1 cellular context compared by ENCODE assay signal in the genomic region with DNA sequence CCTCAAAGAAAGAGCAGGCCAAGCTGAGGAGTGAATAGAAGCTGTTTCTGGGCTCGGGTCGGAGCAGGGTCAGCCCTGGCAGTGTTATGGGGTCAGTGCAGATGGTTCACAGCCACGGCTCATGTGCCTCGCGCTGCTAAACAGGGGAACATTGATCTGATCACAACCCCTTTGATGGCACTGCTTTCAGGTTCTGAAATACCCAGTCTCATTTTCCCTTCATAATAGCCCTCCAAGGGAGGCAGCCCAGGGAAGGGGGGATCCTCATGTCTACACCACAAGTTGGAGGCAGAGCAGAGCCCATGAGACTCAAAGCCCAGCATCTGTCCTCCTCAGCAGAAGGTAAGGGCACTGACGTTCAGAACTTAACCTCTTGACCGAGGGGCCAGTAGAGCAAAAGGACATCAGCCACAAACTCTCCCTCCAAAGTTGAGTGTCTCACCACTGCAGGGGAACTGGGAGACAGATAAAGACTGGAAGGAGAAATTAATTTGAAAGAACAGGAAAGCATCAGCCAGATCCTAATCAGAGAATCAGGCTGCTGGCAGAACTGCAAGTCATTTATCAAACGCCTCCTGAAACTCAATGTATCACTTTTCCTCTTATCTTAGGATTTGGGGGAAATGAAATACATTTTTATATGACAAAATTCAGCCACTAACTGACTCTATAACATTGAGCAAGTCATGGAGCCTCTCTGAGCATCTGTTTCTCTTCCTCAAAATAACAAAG.
TF ChIP-seq lines count a peak whose summit lies in the region.

No MANE protein-coding gene starts in this region.

TF ChIP-seq in GM23338, 12 proteins besides CTCF, POLR2A, EP300 and RAD21 (continued from another document):
- TF ChIP-seq, protein P1, sequence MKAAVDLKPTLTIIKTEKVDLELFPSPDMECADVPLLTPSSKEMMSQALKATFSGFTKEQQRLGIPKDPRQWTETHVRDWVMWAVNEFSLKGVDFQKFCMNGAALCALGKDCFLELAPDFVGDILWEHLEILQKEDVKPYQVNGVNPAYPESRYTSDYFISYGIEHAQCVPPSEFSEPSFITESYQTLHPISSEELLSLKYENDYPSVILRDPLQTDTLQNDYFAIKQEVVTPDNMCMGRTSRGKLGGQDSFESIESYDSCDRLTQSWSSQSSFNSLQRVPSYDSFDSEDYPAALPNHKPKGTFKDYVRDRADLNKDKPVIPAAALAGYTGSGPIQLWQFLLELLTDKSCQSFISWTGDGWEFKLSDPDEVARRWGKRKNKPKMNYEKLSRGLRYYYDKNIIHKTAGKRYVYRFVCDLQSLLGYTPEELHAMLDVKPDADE (IDR thresholded peaks at IDR 0.05) = no peak
- TF ChIP-seq, protein P2, sequence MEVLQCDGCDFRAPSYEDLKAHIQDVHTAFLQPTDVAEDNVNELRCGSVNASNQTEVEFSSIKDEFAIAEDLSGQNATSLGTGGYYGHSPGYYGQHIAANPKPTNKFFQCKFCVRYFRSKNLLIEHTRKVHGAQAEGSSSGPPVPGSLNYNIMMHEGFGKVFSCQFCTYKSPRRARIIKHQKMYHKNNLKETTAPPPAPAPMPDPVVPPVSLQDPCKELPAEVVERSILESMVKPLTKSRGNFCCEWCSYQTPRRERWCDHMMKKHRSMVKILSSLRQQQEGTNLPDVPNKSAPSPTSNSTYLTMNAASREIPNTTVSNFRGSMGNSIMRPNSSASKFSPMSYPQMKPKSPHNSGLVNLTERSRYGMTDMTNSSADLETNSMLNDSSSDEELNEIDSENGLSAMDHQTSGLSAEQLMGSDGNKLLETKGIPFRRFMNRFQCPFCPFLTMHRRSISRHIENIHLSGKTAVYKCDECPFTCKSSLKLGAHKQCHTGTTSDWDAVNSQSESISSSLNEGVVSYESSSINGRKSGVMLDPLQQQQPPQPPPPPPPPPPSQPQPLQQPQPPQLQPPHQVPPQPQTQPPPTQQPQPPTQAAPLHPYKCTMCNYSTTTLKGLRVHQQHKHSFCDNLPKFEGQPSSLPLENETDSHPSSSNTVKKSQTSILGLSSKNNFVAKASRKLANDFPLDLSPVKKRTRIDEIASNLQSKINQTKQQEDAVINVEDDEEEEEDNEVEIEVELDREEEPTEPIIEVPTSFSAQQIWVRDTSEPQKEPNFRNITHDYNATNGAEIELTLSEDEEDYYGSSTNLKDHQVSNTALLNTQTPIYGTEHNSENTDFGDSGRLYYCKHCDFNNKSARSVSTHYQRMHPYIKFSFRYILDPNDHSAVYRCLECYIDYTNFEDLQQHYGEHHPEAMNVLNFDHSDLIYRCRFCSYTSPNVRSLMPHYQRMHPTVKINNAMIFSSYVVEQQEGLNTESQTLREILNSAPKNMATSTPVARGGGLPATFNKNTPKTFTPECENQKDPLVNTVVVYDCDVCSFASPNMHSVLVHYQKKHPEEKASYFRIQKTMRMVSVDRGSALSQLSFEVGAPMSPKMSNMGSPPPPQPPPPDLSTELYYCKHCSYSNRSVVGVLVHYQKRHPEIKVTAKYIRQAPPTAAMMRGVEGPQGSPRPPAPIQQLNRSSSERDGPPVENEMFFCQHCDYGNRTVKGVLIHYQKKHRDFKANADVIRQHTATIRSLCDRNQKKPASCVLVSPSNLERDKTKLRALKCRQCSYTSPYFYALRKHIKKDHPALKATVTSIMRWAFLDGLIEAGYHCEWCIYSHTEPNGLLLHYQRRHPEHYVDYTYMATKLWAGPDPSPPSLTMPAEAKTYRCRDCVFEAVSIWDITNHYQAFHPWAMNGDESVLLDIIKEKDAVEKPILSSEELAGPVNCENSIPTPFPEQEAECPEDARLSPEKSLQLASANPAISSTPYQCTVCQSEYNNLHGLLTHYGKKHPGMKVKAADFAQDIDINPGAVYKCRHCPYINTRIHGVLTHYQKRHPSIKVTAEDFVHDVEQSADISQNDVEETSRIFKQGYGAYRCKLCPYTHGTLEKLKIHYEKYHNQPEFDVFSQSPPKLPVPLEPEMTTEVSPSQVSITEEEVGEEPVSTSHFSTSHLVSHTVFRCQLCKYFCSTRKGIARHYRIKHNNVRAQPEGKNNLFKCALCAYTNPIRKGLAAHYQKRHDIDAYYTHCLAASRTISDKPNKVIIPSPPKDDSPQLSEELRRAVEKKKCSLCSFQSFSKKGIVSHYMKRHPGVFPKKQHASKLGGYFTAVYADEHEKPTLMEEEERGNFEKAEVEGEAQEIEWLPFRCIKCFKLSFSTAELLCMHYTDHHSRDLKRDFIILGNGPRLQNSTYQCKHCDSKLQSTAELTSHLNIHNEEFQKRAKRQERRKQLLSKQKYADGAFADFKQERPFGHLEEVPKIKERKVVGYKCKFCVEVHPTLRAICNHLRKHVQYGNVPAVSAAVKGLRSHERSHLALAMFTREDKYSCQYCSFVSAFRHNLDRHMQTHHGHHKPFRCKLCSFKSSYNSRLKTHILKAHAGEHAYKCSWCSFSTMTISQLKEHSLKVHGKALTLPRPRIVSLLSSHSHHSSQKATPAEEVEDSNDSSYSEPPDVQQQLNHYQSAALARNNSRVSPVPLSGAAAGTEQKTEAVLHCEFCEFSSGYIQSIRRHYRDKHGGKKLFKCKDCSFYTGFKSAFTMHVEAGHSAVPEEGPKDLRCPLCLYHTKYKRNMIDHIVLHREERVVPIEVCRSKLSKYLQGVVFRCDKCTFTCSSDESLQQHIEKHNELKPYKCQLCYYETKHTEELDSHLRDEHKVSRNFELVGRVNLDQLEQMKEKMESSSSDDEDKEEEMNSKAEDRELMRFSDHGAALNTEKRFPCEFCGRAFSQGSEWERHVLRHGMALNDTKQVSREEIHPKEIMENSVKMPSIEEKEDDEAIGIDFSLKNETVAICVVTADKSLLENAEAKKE (CRISPR knock-in tag; IDR thresholded peaks at IDR 0.05) = no peak
- TF ChIP-seq EZH2phosphoT487 (IDR thresholded peaks at IDR 0.05; ENCODE audit: unreplicated experiment) = no peak
- TF ChIP-seq CREB1 (CRISPR knock-in tag; IDR thresholded peaks at IDR 0.05; ENCODE audit: low read depth) = no peak
- no peak for TF ChIP-seq STAT1 (IDR thresholded peaks at IDR 0.05; ENCODE audit: unreplicated experiment)
- TF ChIP-seq NANOG (IDR thresholded peaks at IDR 0.05; ENCODE audit: borderline replicate concordance) = no peak
- TF ChIP-seq JUNB (IDR thresholded peaks at IDR 0.05; ENCODE audit: unreplicated experiment) = no peak
- TF ChIP-seq POLR2AphosphoS5 (IDR thresholded peaks at IDR 0.05; ENCODE audit: low read depth) = no peak
- TF ChIP-seq EZH2 (IDR thresholded peaks at IDR 0.05; ENCODE audit: low read depth, unreplicated experiment) = no peak
- no peak for TF ChIP-seq ZNF114 (CRISPR knock-in tag; IDR thresholded peaks at IDR 0.05)
- no peak for TF ChIP-seq ZNF331 (CRISPR knock-in tag; IDR thresholded peaks at IDR 0.05; ENCODE audit: low read depth)
TF ChIP-seq in GM23338: peak in this region for 0.
